8 cellular contexts compared by ENCODE assay signal in the genomic region with DNA sequence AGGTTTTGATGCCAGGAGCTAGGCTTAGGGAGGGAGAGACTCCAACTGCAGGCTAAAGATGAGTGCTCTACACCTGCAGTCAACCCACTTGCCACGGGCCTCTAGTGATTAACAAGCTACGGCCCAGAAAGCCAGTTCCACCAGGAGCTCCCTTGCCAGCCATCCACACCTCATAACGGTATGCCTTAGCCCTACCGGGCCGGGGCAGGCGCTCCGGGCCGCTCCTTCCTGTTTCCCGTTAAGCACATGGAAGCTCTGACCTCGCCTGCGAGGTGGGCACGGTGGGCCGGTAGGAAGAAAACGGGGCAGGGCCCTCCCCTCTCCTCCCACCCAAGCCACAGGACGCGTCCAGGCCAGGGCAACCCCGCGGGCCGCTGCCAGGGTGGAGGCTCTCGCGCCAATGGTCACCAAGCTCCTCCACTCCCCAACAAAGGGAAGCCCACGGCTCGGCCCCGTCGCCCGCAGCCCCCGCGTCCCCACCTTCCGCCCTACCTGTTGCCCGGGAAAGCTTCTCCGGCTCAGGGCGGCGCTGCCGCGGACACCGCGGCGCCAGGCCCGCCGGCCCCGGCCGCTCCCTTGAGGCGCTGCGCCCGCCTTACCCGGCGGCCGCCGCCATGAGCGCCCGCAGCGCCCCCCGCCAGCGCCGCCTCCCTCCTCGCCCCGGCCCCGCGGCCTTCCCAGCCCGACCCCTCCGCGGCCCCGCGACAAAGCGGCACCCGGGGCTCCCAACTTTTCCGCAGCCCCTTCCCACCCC. TPM values are rescaled to one million over a fixed set of nuclear protein-coding genes. Genes with fewer than 3 reads are reported as not detected.
DNase-seq lines count a peak whose midpoint lies in the region; ATAC-seq, FAIRE-seq and TF ChIP-seq lines count a peak whose summit lies in the region.

No MANE protein-coding gene starts in this region.

- peak; percentile 36 for DNase-seq in BE2C
- DNase-seq in T-cell = peak in 23 of 34 experiments; percentile 7 to 39 (median 20)
- no peak for DNase-seq in astrocyte of the spinal cord (ENCODE audit: low read depth, low spot score)
- DNase-seq in iPS DF 6.9 (ENCODE audit: low read depth, low spot score) = no peak
- peak; percentile 51 for DNase-seq in small intestine
- DNase-seq in cerebellar nuclear complex (lab: John Stamatoyannopoulos, UW) = no peak

- CTCF ChIA-PET in T-cell (lab: Charles Lee) = interaction anchor here (0.6 to 1.3 kb wide), 3 partner anchors 31 to 425 kb away, joined by 3 to 4 read pairs (median 3); partner anchors contain the start of gene PSMB4 (in 1 of the 2)

- peak overlapping the region; percentile 91 to 94 for H3K27ac Mint-ChIP-seq in T-cell

- H3K36me3 ChIP-seq in BE2C = peaks cover 5% of the 10 kb centered on the region
- H3K36me3 ChIP-seq in iPS DF 6.9 (ENCODE audit: control insufficient read depth, insufficient read depth, low read length) = no peaks in the 10 kb centered on the region
- H3K36me3 ChIP-seq in small intestine (ENCODE audit: control insufficient read depth in 2 of 2, insufficient read depth in 2 of 2, low read length in 2 of 2) = no peaks in the 10 kb centered on the region

- H3K4me1 ChIP-seq in BE2C (peaks cover 30% of the 10 kb centered on the region), iPS DF 6.9 (ENCODE audit: control insufficient read depth, insufficient read depth, low read length) (peaks cover 21% of the 10 kb centered on the region), small intestine (ENCODE audit: control insufficient read depth in 2 of 2, insufficient read depth in 1 of 2, low read depth in 1 of 2, low read length in 1 of 2) (peaks cover 0 to 4% of the 10 kb centered on the region in 2 donors)

- H3K4me1 Mint-ChIP-seq in T-cell = peaks cover 64 to 70% (median 69%) of the 10 kb centered on the region in 3 donors

- H3K27ac ChIP-seq in iPS DF 6.9 (ENCODE audit: low read length) (no peak overlapping the region), small intestine (ENCODE audit: low read depth in 1 of 2, low read length in 1 of 2) (peak overlapping the region; percentile 89 to 92)

- POLR2A ChIA-PET in T-cell (lab: Charles Lee) = interaction anchor here (0.6 to 0.8 kb wide), 4 partner anchors 11 to 395 kb away, joined by 3 to 4 read pairs (median 3); partner anchors contain the start of gene MCL1 (in 1 of the 2)

- TF ChIP-seq CTCF in BE2C (IDR thresholded peaks at IDR 0.05; ENCODE audit: low read depth, low read length) (no peak), astrocyte of the spinal cord (IDR thresholded peaks at IDR 0.05; ENCODE audit: low read depth, low read length) (no peak)

- no peaks in the 10 kb centered on the region for H3K27me3 Mint-ChIP-seq in T-cell

- peaks cover under 1% of the 10 kb centered on the region for H3K36me3 Mint-ChIP-seq in T-cell

- in situ Hi-C loops in astrocyte of the spinal cord (cut with HindIII; ENCODE audit: low sequenced_read_pairs) = no loop called here

- no peak for FAIRE-seq in small intestine (lab: Jason Lieb, UNC)

- no CpG with 5 or more reads among the region's 67 CpGs for WGBS in iPS DF 6.9 (ENCODE audit: insufficient coverage, insufficient read length)
- 0 to 1% (median 1%) methylated on average over 33 to 67 of the region's 67 CpGs for WGBS in small intestine, 3 donors

- H3K4me3 Mint-ChIP-seq in T-cell = peak overlapping the region; percentile 83 to 89 (median 85)

- H3K4me3 ChIP-seq in BE2C (ENCODE audit: low read depth, low read length) = peak overlapping the region; percentile 78
- H3K4me3 ChIP-seq in astrocyte of the spinal cord (ENCODE audit: low read depth, low read length) = peak overlapping the region; percentile 74
- peak overlapping the region; percentile 69 for H3K4me3 ChIP-seq in iPS DF 6.9 (ENCODE audit: low read length)
- peak overlapping the region; percentile 88 to 99 for H3K4me3 ChIP-seq in small intestine (ENCODE audit: low read depth in 1 of 2, low read length in 2 of 2)

- no peaks in the 10 kb centered on the region for H3K9me3 ChIP-seq in BE2C
- no peaks in the 10 kb centered on the region for H3K9me3 ChIP-seq in iPS DF 6.9 (ENCODE audit: control insufficient read depth, insufficient read depth, low read length)
- no peaks in the 10 kb centered on the region for H3K9me3 ChIP-seq in small intestine (ENCODE audit: control insufficient read depth, low read depth)

- H3K9me3 Mint-ChIP-seq in T-cell = no peaks in the 10 kb centered on the region

- peak; percentile 33 for ATAC-seq in GM19351 (IDR thresholded peaks at IDR 0.05; ENCODE audit: unreplicated experiment)
- ATAC-seq in HG03571 (IDR thresholded peaks at IDR 0.05; ENCODE audit: unreplicated experiment) = peak; percentile 44
- ATAC-seq in T-cell (replicated peaks in 1 of 4) = peak; percentile 48 to 54 (median 52)

- H3K27me3 ChIP-seq in BE2C = no peaks in the 10 kb centered on the region
- H3K27me3 ChIP-seq in iPS DF 6.9 (ENCODE audit: control insufficient read depth, insufficient read depth, low read length) = no peaks in the 10 kb centered on the region
- no peaks in the 10 kb centered on the region for H3K27me3 ChIP-seq in small intestine (ENCODE audit: control insufficient read depth in 2 of 2, insufficient read depth in 2 of 2, low read length in 2 of 2)

RNA-seq across cellular contexts. Expression of gene CERS2, which starts 0.6 kb away (rescaled TPM):
- polyA plus RNA-seq in BE2C (2012; ENCODE audit: insufficient read depth, insufficient read length, low read depth) = 174 TPM
- total RNA-seq in T-cell = 100 to 1,000 TPM in 4 of 5 donors, 10 to 100 TPM in 1; 74.3 to 153 (median 135) TPM
- polyA plus RNA-seq in small intestine = 100 to 1,000 TPM; 111 to 202 (median 183) TPM

RNA-seq across cellular contexts. Expression of gene ANXA9, which starts 8.1 kb away (rescaled TPM):
- polyA plus RNA-seq in BE2C (2012; ENCODE audit: insufficient read depth, insufficient read length, low read depth) = 1.2 TPM
- under 1 TPM in 2 of 5 donors, not detected in 3; 0.15 to 0.16 TPM for total RNA-seq in T-cell
- under 1 TPM in 2 of 3 donors, not detected in 1; 0.43 to 0.89 TPM for polyA plus RNA-seq in small intestine

RNA-seq across cellular contexts. Expression of gene MINDY1, which starts 32.7 kb away (rescaled TPM):
- polyA plus RNA-seq in BE2C (2012; ENCODE audit: insufficient read depth, insufficient read length, low read depth) = 11.1 TPM
- total RNA-seq in T-cell = 10 to 100 TPM; 15.3 to 26.8 (median 19.0) TPM
- polyA plus RNA-seq in small intestine = 10 to 100 TPM in 2 of 3 donors, 1 to 10 TPM in 1; 9.5 to 17.2 (median 16.3) TPM

RNA-seq across cellular contexts. Expression of gene PRUNE1, which starts 34.2 kb away (rescaled TPM):
- 19.6 TPM for polyA plus RNA-seq in BE2C (2012; ENCODE audit: insufficient read depth, insufficient read length, low read depth)
- 10 to 100 TPM; 15.3 to 31.3 (median 24.9) TPM for total RNA-seq in T-cell
- 10 to 100 TPM; 15.1 to 15.9 (median 15.4) TPM for polyA plus RNA-seq in small intestine

RNA-seq across cellular contexts. Expression of gene SETDB1, which starts 47.8 kb away (rescaled TPM):
- polyA plus RNA-seq in BE2C (2012; ENCODE audit: insufficient read depth, insufficient read length, low read depth) = 88.7 TPM
- total RNA-seq in T-cell = 10 to 100 TPM; 44.5 to 72.6 (median 62.5) TPM
- polyA plus RNA-seq in small intestine = 10 to 100 TPM; 12.7 to 20.4 (median 18.4) TPM

Comparison
In these comparisons a context has a peak if more than half of its experiments do, and no peak if none do; other contexts are left out.
1. DNase-seq: peak in BE2C (single experiment), T-cell (23 of 34) and small intestine (single experiment); none in astrocyte of the spinal cord (single experiment), iPS DF 6.9 (single experiment) and cerebellar nuclear complex (0 of 2).
2. Peak in every context shown above with its lines, with median percentiles within 50 percentile points of each other: H3K4me3 ChIP-seq and ATAC-seq.